In the genomic region with DNA sequence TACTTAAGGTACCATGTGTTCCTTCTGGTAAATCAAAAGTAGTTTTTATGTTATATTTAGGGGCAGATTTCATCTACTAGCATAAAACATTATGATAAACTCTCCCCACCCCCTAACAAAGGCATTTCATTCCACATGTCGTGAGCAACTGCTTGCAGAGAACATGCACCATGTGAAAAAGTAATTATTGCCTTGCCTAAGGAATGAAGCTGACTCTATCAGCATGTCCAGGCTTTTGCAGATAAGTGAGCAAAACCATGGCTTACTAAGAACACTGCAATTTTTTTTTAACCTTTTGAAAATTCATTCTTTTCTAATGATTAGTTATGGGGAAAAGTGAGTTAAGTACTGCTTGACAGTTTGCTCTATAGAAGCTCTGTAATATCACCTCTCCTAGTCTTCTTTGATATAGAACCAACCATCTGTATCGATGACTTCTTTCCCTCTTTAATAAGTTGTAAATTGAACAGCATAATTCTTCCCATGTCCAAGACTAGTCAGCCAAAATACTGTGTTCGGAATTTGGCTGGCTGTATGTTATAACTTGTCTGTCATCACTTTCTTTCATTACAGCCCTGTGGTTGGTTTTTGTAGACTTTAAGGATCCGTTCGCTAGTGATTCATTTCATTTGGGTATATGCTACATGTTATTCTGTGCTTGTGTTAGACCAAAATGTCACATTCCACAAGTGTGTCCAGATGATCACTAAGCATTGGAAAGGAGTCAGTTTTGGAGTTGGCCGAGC, we compare ENCODE assay signal across 15 cellular contexts.
DNase-seq lines count a peak whose midpoint lies in the region; ATAC-seq and TF ChIP-seq lines count a peak whose summit lies in the region.
"Had no signal": no experiment of that assay in that cellular context is flagged by ENCODE, and none has a peak within 500 bp of the region (broad histone marks: within the 10 kb centered on the region; RNA-seq: fewer than 3 reads in every experiment).

No MANE protein-coding gene starts in this region.

- H3K79me2 ChIP-seq in osteoblast (ENCODE audit: insufficient read depth, low read length): no peaks in the 10 kb centered on the region

- H3K4me3 Mint-ChIP-seq in CD8-positive, alpha-beta memory T cell: peak overlapping the region in 6 of 7 donors; percentile 49 to 77 (median 60)
- H3K4me3 Mint-ChIP-seq: dendritic cell treated with granulocyte-macrophage colony-stimulating factor and Interleukin-4, amounts not matched to agents 40 ng/mL and 50 ng/mL, for 4 days had no signal

- peaks cover 93 to 99% (median 97%) of the 10 kb centered on the region in 3 donors for H3K4me1 Mint-ChIP-seq in CD8-positive, alpha-beta memory T cell

- H3K4me1 ChIP-seq in CD8-positive, alpha-beta memory T cell (ENCODE audit: insufficient read depth, low read length): peaks cover 92% of the 10 kb centered on the region
- H3K4me1 ChIP-seq in RWPE2 (ENCODE audit: insufficient read depth, poor library complexity, severe bottlenecking): peaks cover 34% of the 10 kb centered on the region
- peaks cover 71% of the 10 kb centered on the region for H3K4me1 ChIP-seq in osteoblast (ENCODE audit: insufficient read depth, low read length)

- no peaks in the 10 kb centered on the region for H3K9me3 ChIP-seq in CD8-positive, alpha-beta memory T cell (ENCODE audit: low read length)
- H3K9me3 ChIP-seq in RWPE2 (ENCODE audit: severe bottlenecking): no peaks in the 10 kb centered on the region
- no peaks in the 10 kb centered on the region for H3K9me3 ChIP-seq in osteoblast (ENCODE audit: low read depth, low read length)
- H3K9me3 ChIP-seq: SJCRH30 had no signal

- POLR2A ChIA-PET in CD8-positive, alpha-beta memory T cell (lab: Charles Lee): interaction anchor here (1.3 kb wide), 2 partner anchors 11 to 26 kb away, joined by 4 read pairs; no protein-coding TSS in a partner anchor

- CTCF ChIA-PET in CD8-positive, alpha-beta memory T cell (lab: Charles Lee): no interaction called here

- no peak for TF ChIP-seq CTCF in RWPE2 (IDR thresholded peaks at IDR 0.05; ENCODE audit: poor library complexity, severe bottlenecking)
- TF ChIP-seq CTCF in fibroblast of mammary gland (conservative IDR thresholded peaks at IDR 0.05; ENCODE audit: control insufficient read depth, insufficient read depth, low read depth, low read length): no peak
- TF ChIP-seq CTCF in osteoblast (IDR thresholded peaks at IDR 0.05; ENCODE audit: extremely low read depth, low read depth, low read length): no peak

- no peaks in the 10 kb centered on the region for H4K20me1 ChIP-seq in osteoblast (ENCODE audit: insufficient read depth, low read length)

- no peak overlapping the region for H3K27ac ChIP-seq in CD8-positive, alpha-beta memory T cell (ENCODE audit: low read depth, low read length)
- H3K27ac ChIP-seq in RWPE2 (ENCODE audit: poor library complexity, severe bottlenecking) (peak overlapping the region; percentile 66), osteoblast (ENCODE audit: low read depth, low read length) (peak overlapping the region; percentile 70)
- H3K27ac ChIP-seq: SJCRH30 had no signal

- H3K36me3 ChIP-seq in CD8-positive, alpha-beta memory T cell (ENCODE audit: insufficient read depth, low read length): no peaks in the 10 kb centered on the region
- no peaks in the 10 kb centered on the region for H3K36me3 ChIP-seq in RWPE2 (ENCODE audit: low read depth)
- no peaks in the 10 kb centered on the region for H3K36me3 ChIP-seq in osteoblast (ENCODE audit: insufficient read depth, low read length)
- H3K36me3 ChIP-seq in H7 (replicated peaks; ENCODE audit: control insufficient read depth, insufficient read depth, low read length): no peaks in the 10 kb centered on the region
- H3K36me3 ChIP-seq: SJCRH30 had no signal

- H3K27me3 ChIP-seq in CD8-positive, alpha-beta memory T cell (ENCODE audit: insufficient read depth, low read length, poor library complexity, severe bottlenecking): no peaks in the 10 kb centered on the region
- H3K27me3 ChIP-seq in RWPE2 (ENCODE audit: insufficient read depth, poor library complexity, severe bottlenecking): no peaks in the 10 kb centered on the region
- H3K27me3 ChIP-seq in osteoblast (ENCODE audit: insufficient read depth, low read length): no peaks in the 10 kb centered on the region
- H3K27me3 ChIP-seq in H7 (ENCODE audit: control insufficient read depth, insufficient read depth, low read length): no peaks in the 10 kb centered on the region
- H3K27me3 ChIP-seq: SJCRH30 had no signal

- no peaks in the 10 kb centered on the region for H3K36me3 Mint-ChIP-seq in CD8-positive, alpha-beta memory T cell

- H3K27me3 Mint-ChIP-seq in CD8-positive, alpha-beta memory T cell: no peaks in the 10 kb centered on the region

- H3K4me3 ChIP-seq in CD8-positive, alpha-beta memory T cell (ENCODE audit: low read length): no peak overlapping the region
- no peak overlapping the region for H3K4me3 ChIP-seq in RWPE2 (ENCODE audit: severe bottlenecking)
- no peak overlapping the region for H3K4me3 ChIP-seq in fibroblast of mammary gland (ENCODE audit: control insufficient read depth, low read depth, low read length)
- H3K4me3 ChIP-seq in osteoblast (ENCODE audit: insufficient read depth, low read length): no peak overlapping the region
- H3K4me3 ChIP-seq in H7 (ENCODE audit: insufficient read depth, low read depth, low read length): no peak overlapping the region
- H3K4me3 ChIP-seq: SJCRH30 had no signal

- DNase-seq in CD8-positive, alpha-beta memory T cell: no peak
- DNase-seq in RWPE2 (ENCODE audit: low spot score): no peak
- DNase-seq in fibroblast of mammary gland (ENCODE audit: low read depth): peak; percentile 91
- DNase-seq in osteoblast (ENCODE audit: insufficient read length, low spot score, missing footprints): no peak
- DNase-seq in MV-4-11 (lab: John Stamatoyannopoulos, UW): no peak
- DNase-seq in SK-N-DZ (ENCODE audit: low spot score): no peak
- DNase-seq in H7: no peak
- DNase-seq: activated CD4-positive, alpha-beta T cell treated with anti-CD3 and anti-CD28 coated beads for 1 hour; activated gamma-delta T cell; DND-41; NCI-H1092; NCI-H526; SJCRH30 had no signal

- H3K9me3 Mint-ChIP-seq in CD8-positive, alpha-beta memory T cell: no peaks in the 10 kb centered on the region
- H3K9me3 Mint-ChIP-seq: dendritic cell treated with granulocyte-macrophage colony-stimulating factor and Interleukin-4, amounts not matched to agents 40 ng/mL and 50 ng/mL, for 4 days had no signal

- H2AFZ ChIP-seq in osteoblast (ENCODE audit: low read length): no peak overlapping the region

- no peak for ATAC-seq in RWPE2 (ENCODE audit: low read depth)
- no peak for ATAC-seq in HG02642 (IDR thresholded peaks at IDR 0.05; ENCODE audit: poor library complexity, unreplicated experiment)

- peak overlapping the region; percentile 51 for H3K4me2 ChIP-seq in osteoblast (ENCODE audit: insufficient read depth, low read length)

- peak overlapping the region; percentile 90 to 98 (median 94) for H3K27ac Mint-ChIP-seq in CD8-positive, alpha-beta memory T cell
- H3K27ac Mint-ChIP-seq: dendritic cell treated with granulocyte-macrophage colony-stimulating factor and Interleukin-4, amounts not matched to agents 40 ng/mL and 50 ng/mL, for 4 days had no signal
